1 cellular context compared by ENCODE assay signal in genomic region chr2:86072271-86072858, GRCh38.
TF ChIP-seq lines count a peak whose summit lies in the region.

No MANE protein-coding gene starts in this region.

TF ChIP-seq in SK-N-SH, 30 proteins besides CTCF, POLR2A, EP300 and RAD21 (continued from another document):
- no peak for TF ChIP-seq REST (IDR thresholded peaks at IDR 0.05; ENCODE audit: low read depth, low read length)
- no peak for TF ChIP-seq TCF12 (IDR thresholded peaks at IDR 0.05)
- no peak for TF ChIP-seq USF2 (IDR thresholded peaks at IDR 0.05; ENCODE audit: borderline replicate concordance, low read depth, low read length)
- TF ChIP-seq USF1 (IDR thresholded peaks at IDR 0.05; ENCODE audit: borderline replicate concordance, low read depth): no peak
- no peak for TF ChIP-seq EZH2phosphoT487 (IDR thresholded peaks at IDR 0.05; ENCODE audit: borderline replicate concordance, low read depth)
- no peak for TF ChIP-seq YY1 (IDR thresholded peaks at IDR 0.05; ENCODE audit: low read depth)
